In the genomic region with DNA sequence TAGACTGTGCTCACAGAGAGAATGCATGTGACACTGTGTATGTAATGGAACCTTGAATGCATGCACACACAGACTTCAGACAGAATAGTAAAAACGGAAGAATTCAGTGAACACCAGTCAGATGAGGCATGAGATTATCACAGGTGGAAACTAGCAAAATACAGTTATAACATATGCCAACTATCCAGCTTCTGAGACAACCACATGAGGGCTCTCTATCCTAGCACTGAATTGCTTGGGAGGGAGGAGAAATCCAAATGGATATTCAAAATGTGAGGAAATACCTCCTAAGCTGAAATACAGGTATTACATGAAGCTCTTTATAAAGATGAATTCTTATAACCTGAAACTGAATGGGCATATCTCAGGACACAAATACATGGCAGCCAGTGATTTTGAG, we compare ENCODE assay signal across 15 cellular contexts. TPM values are rescaled to one million over a fixed set of nuclear protein-coding genes. Genes with fewer than 3 reads are reported as not detected.
DNase-seq lines count a peak whose midpoint lies in the region; ATAC-seq and TF ChIP-seq lines count a peak whose summit lies in the region.
"Had no signal": no experiment of that assay in that cellular context is flagged by ENCODE, and none has a peak within 500 bp of the region (broad histone marks: within the 10 kb centered on the region; RNA-seq: fewer than 3 reads in every experiment).

No MANE protein-coding gene starts in this region.

- H3K9me3 Mint-ChIP-seq in activated CD8-positive, alpha-beta T cell treated with anti-CD3 and anti-CD28 coated beads for 36 hours: no peaks in the 10 kb centered on the region
- no peaks in the 10 kb centered on the region for H3K9me3 Mint-ChIP-seq in activated CD8-positive, alpha-beta T cell treated with anti-CD3 and anti-CD28 coated beads, Interleukin-2, amount 10 ng/mL, durations not matched to agents 7 days and 5 days (ENCODE audit: insufficient read depth)

- H3K36me3 Mint-ChIP-seq in activated CD8-positive, alpha-beta T cell treated with anti-CD3 and anti-CD28 coated beads for 36 hours (ENCODE audit: low read depth): peaks cover 68% of the 10 kb centered on the region
- H3K36me3 Mint-ChIP-seq in activated CD8-positive, alpha-beta T cell treated with anti-CD3 and anti-CD28 coated beads, Interleukin-2, amount 10 ng/mL, durations not matched to agents 7 days and 5 days (ENCODE audit: low read depth): peaks cover 76% of the 10 kb centered on the region

- DNase-seq in activated CD8-positive, alpha-beta T cell treated with anti-CD3 and anti-CD28 coated beads for 36 hours: no peak
- DNase-seq in activated CD8-positive, alpha-beta T cell treated with anti-CD3 and anti-CD28 coated beads, Interleukin-2, amount 10 ng/mL, durations not matched to agents 7 days and 5 days: no peak
- DNase-seq in NCI-H1694 (lab: John Stamatoyannopoulos, UW): peak; percentile 15
- peak; percentile 36 for DNase-seq in cerebellum (ENCODE audit: low spot score)
- peak; percentile 19 for DNase-seq in putamen (ENCODE audit: low spot score)
- DNase-seq in stimulated activated CD4-positive, alpha-beta T cell treated with anti-CD3 and anti-CD28 coated beads, Interleukin-2, amount 100 ng/mL, for 24 hours: no peak
- DNase-seq in lower leg skin (ENCODE audit: low spot score in 2 of 2): no peak
- DNase-seq in AG08396 (ENCODE audit: low spot score): no peak
- DNase-seq: activated CD4-positive, alpha-beta T cell treated with anti-CD3 and anti-CD28 coated beads for 48 hours; effector CD8-positive, alpha-beta T cell; foreskin fibroblast; ovary; T-helper 1 cell; testis had no signal

- peak overlapping the region; percentile 89 for H3K27ac Mint-ChIP-seq in activated CD8-positive, alpha-beta T cell treated with anti-CD3 and anti-CD28 coated beads for 36 hours
- no peak overlapping the region for H3K27ac Mint-ChIP-seq in activated CD8-positive, alpha-beta T cell treated with anti-CD3 and anti-CD28 coated beads, Interleukin-2, amount 10 ng/mL, durations not matched to agents 7 days and 5 days

- intact Hi-C loops in activated CD8-positive, alpha-beta T cell treated with anti-CD3 and anti-CD28 coated beads for 36 hours (cut with micrococcal nuclease): no loop called here
- intact Hi-C loops in lower leg skin (cut with DNase I; ENCODE audit: low total_unique reads): no loop called here

- no peak for ATAC-seq in activated CD8-positive, alpha-beta T cell treated with anti-CD3 and anti-CD28 coated beads for 36 hours
- no peak for ATAC-seq in activated CD8-positive, alpha-beta T cell treated with anti-CD3 and anti-CD28 coated beads, Interleukin-2, amount 10 ng/mL, durations not matched to agents 7 days and 5 days

- peaks cover 22% of the 10 kb centered on the region for H3K4me1 Mint-ChIP-seq in activated CD8-positive, alpha-beta T cell treated with anti-CD3 and anti-CD28 coated beads for 36 hours (ENCODE audit: low read depth)
- H3K4me1 Mint-ChIP-seq in activated CD8-positive, alpha-beta T cell treated with anti-CD3 and anti-CD28 coated beads, Interleukin-2, amount 10 ng/mL, durations not matched to agents 7 days and 5 days (ENCODE audit: low read depth): peaks cover 12% of the 10 kb centered on the region

- no peak overlapping the region for H3K4me3 ChIP-seq in lower leg skin (ENCODE audit: low read depth, poor library complexity, severe bottlenecking)
- H3K4me3 ChIP-seq: ovary, testis had no signal

- WGBS in lower leg skin, 2 donors: 78 to 100% methylated on average over 1 of the region's 1 CpG

- TF ChIP-seq POLR2A in lower leg skin (IDR thresholded peaks at IDR 0.05): no peak

- no peaks in the 10 kb centered on the region for H3K27me3 Mint-ChIP-seq in activated CD8-positive, alpha-beta T cell treated with anti-CD3 and anti-CD28 coated beads for 36 hours
- no peaks in the 10 kb centered on the region for H3K27me3 Mint-ChIP-seq in activated CD8-positive, alpha-beta T cell treated with anti-CD3 and anti-CD28 coated beads, Interleukin-2, amount 10 ng/mL, durations not matched to agents 7 days and 5 days (ENCODE audit: low read depth)

- POLR2A ChIA-PET in activated CD8-positive, alpha-beta T cell treated with anti-CD3 and anti-CD28 coated beads for 36 hours (lab: Charles Lee): interaction anchor here (1.0 kb wide), 1 partner anchor 10 kb away, joined by 4 read pairs; no protein-coding TSS in a partner anchor
- POLR2A ChIA-PET in activated CD8-positive, alpha-beta T cell treated with anti-CD3 and anti-CD28 coated beads, Interleukin-2, amount 10 ng/mL, durations not matched to agents 7 days and 5 days (lab: Charles Lee): no interaction called here

- no peak overlapping the region for H3K4me3 Mint-ChIP-seq in activated CD8-positive, alpha-beta T cell treated with anti-CD3 and anti-CD28 coated beads for 36 hours
- H3K4me3 Mint-ChIP-seq in activated CD8-positive, alpha-beta T cell treated with anti-CD3 and anti-CD28 coated beads, Interleukin-2, amount 10 ng/mL, durations not matched to agents 7 days and 5 days: no peak overlapping the region

- CTCF ChIA-PET in activated CD8-positive, alpha-beta T cell treated with anti-CD3 and anti-CD28 coated beads for 36 hours (lab: Charles Lee): no interaction called here
- CTCF ChIA-PET in activated CD8-positive, alpha-beta T cell treated with anti-CD3 and anti-CD28 coated beads, Interleukin-2, amount 10 ng/mL, durations not matched to agents 7 days and 5 days (lab: Charles Lee): interaction anchor here (1.3 kb wide), 1 partner anchor 115 kb away, joined by 3 read pairs; no protein-coding TSS in a partner anchor

- TF ChIP-seq CTCF in activated CD8-positive, alpha-beta T cell treated with anti-CD3 and anti-CD28 coated beads for 36 hours (IDR thresholded peaks at IDR 0.05): no peak
- TF ChIP-seq CTCF in lower leg skin (IDR thresholded peaks at IDR 0.05): no peak

RNA-seq across cellular contexts. Expression of gene GARS1, which starts 30.6 kb away (rescaled TPM):
- 100 to 1,000 TPM; 338 to 354 TPM for total RNA-seq in activated CD8-positive, alpha-beta T cell treated with anti-CD3 and anti-CD28 coated beads for 36 hours
- total RNA-seq in activated CD8-positive, alpha-beta T cell treated with anti-CD3 and anti-CD28 coated beads, Interleukin-2, amount 10 ng/mL, durations not matched to agents 7 days and 5 days: 100 to 1,000 TPM; 185 to 189 TPM
- 73.1 TPM for total RNA-seq in cerebellum
- 100 to 1,000 TPM in 2 of 4 donors, 10 to 100 TPM in 2; 73.2 to 107 (median 99.8) TPM for total RNA-seq in lower leg skin

RNA-seq across cellular contexts. Expression of gene CRHR2, which starts 57.0 kb away (rescaled TPM):
- total RNA-seq in activated CD8-positive, alpha-beta T cell treated with anti-CD3 and anti-CD28 coated beads for 36 hours: not detected
- not detected for total RNA-seq in activated CD8-positive, alpha-beta T cell treated with anti-CD3 and anti-CD28 coated beads, Interleukin-2, amount 10 ng/mL, durations not matched to agents 7 days and 5 days
- total RNA-seq in cerebellum: 0.27 TPM
- total RNA-seq in lower leg skin: under 1 TPM in 1 of 4 donors, not detected in 3; 0.45 TPM
- total RNA-seq: mononuclear cell had no signal

Comparison
In these comparisons a context has a peak if more than half of its experiments do, and no peak if none do; other contexts are left out.
1. DNase-seq: peak in NCI-H1694 (single experiment), cerebellum (single experiment) and putamen (single experiment); none in activated CD8-positive, alpha-beta T cell treated with anti-CD3 and anti-CD28 coated beads for 36 hours (single experiment), activated CD8-positive, alpha-beta T cell treated with anti-CD3 and anti-CD28 coated beads, Interleukin-2, amount 10 ng/mL, durations not matched to agents 7 days and 5 days (single experiment), stimulated activated CD4-positive, alpha-beta T cell treated with anti-CD3 and anti-CD28 coated beads, Interleukin-2, amount 100 ng/mL, for 24 hours (0 of 2), lower leg skin (0 of 2) and AG08396 (single experiment).